1 cellular context compared by ENCODE assay signal in the genomic region with DNA sequence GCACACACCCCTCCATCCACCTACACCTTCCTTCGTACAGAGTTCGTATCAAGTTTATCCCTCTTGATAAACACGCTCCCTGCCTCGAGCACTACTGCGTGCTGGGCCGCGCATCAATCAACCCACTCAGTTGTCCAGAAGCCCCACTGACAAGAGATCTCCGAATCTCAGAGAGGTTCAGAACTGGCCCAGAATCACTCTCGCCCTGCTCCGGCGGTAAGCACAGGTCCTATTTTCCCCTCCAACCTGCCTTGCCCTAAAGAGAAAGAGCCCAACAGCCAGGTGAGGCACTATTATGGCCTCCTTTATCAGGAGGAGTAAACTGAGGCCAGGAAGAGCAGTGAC.
A peak's percentile ranks its signal among the peaks of the same experiment; 100 is the strongest.
TF ChIP-seq lines count a peak whose summit lies in the region.

No MANE protein-coding gene starts in this region.

TF ChIP-seq in HepG2, 621 proteins besides CTCF, POLR2A, EP300 and RAD21:
- TF ChIP-seq KDM2A (CRISPR knock-in tag; IDR thresholded peaks at IDR 0.05; ENCODE audit: borderline replicate concordance, low read depth) (0 out of 2 replicates have a peak, but pooled peaks have one; percentile 2), SSRP1 (CRISPR knock-in tag; IDR thresholded peaks at IDR 0.05) (no peak), ATF7-NPFF (CRISPR knock-in tag; IDR thresholded peaks at IDR 0.05; ENCODE audit: low read depth) (peak; percentile 14; the same call in 1 of the 2 replicates), NCOA2 (CRISPR knock-in tag; IDR thresholded peaks at IDR 0.05) (no peak), TEAD3 (CRISPR knock-in tag; optimal IDR thresholded peaks at IDR 0.05; ENCODE audit: borderline replicate concordance) (peak; percentile 2), CHCHD3 (CRISPR knock-in tag; IDR thresholded peaks at IDR 0.05) (0 out of 2 replicates have a peak, but pooled peaks have one; percentile 16), ZNF878 (CRISPR knock-in tag; IDR thresholded peaks at IDR 0.05) (no peak), SRSF1 (optimal IDR thresholded peaks at IDR 0.05; ENCODE audit: low read depth, low read length) (peak; percentile 64), ZNF333 (CRISPR knock-in tag; IDR thresholded peaks at IDR 0.05; ENCODE audit: borderline replicate concordance) (peak; percentile 20; the same call in 1 of the 2 replicates), SPEN (CRISPR knock-in tag; IDR thresholded peaks at IDR 0.05; ENCODE audit: low read depth) (0 out of 2 replicates have a peak, but pooled peaks have one; percentile 9), CHD4 (IDR thresholded peaks at IDR 0.05; ENCODE audit: borderline replicate concordance, low read length) (0 out of 2 replicates have a peak, but pooled peaks have one; percentile 40), ZNF776 (CRISPR knock-in tag; IDR thresholded peaks at IDR 0.05) (0 out of 2 replicates have a peak, but pooled peaks have one; percentile 1)
- TF ChIP-seq, protein P1, sequence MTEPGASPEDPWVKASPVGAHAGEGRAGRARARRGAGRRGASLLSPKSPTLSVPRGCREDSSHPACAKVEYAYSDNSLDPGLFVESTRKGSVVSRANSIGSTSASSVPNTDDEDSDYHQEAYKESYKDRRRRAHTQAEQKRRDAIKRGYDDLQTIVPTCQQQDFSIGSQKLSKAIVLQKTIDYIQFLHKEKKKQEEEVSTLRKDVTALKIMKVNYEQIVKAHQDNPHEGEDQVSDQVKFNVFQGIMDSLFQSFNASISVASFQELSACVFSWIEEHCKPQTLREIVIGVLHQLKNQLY (CRISPR knock-in tag; IDR thresholded peaks at IDR 0.05): no peak
- TF ChIP-seq, protein P2, sequence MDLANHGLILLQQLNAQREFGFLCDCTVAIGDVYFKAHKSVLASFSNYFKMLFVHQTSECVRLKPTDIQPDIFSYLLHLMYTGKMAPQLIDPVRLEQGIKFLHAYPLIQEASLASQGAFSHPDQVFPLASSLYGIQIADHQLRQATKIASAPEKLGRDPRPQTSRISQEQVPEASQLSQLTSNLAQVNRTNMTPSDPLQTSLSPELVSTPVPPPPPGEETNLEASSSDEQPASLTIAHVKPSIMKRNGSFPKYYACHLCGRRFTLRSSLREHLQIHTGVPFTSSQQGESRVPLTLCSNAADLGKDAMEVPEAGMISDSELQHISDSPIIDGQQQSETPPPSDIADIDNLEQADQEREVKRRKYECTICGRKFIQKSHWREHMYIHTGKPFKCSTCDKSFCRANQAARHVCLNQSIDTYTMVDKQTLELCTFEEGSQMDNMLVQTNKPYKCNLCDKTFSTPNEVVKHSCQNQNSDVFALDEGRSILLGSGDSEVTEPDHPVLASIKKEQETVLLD (CRISPR knock-in tag; IDR thresholded peaks at IDR 0.05; ENCODE audit: low read depth): no peak
- TF ChIP-seq, protein P3, sequence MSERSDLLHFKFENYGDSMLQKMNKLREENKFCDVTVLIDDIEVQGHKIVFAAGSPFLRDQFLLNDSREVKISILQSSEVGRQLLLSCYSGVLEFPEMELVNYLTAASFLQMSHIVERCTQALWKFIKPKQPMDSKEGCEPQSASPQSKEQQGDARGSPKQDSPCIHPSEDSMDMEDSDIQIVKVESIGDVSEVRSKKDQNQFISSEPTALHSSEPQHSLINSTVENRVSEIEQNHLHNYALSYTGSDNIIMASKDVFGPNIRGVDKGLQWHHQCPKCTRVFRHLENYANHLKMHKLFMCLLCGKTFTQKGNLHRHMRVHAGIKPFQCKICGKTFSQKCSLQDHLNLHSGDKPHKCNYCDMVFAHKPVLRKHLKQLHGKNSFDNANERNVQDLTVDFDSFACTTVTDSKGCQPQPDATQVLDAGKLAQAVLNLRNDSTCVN (CRISPR knock-in tag; IDR thresholded peaks at IDR 0.05; ENCODE audit: borderline replicate concordance): 0 out of 2 replicates have a peak, but pooled peaks have one; percentile 11
- TF ChIP-seq, protein P4, sequence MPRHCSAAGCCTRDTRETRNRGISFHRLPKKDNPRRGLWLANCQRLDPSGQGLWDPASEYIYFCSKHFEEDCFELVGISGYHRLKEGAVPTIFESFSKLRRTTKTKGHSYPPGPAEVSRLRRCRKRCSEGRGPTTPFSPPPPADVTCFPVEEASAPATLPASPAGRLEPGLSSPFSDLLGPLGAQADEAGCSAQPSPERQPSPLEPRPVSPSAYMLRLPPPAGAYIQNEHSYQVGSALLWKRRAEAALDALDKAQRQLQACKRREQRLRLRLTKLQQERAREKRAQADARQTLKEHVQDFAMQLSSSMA (CRISPR knock-in tag; IDR thresholded peaks at IDR 0.05): 0 out of 2 replicates have a peak, but pooled peaks have one; percentile 9
- TF ChIP-seq, protein P5, sequence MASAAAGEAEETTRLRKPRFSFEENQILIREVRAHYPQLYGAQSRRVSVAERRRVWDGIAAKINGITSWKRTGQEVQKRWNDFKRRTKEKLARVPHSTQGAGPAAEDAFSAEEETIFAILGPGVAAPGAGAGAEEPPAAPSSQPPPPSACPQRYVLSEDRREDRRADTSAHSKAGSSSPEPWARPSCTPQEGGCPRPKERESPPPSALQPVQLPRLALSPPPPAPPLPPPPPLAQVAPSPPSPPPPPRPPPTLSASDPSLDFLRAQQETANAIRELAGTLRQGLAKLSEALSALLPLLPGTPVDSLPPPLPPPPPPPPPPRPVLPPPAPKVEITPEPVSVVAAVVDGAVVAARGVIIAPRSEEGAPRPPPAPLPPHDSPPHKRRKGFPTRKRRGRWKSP (CRISPR knock-in tag; IDR thresholded peaks at IDR 0.05): no peak
